Comparison of ENCODE assay signal across 8 cellular contexts in the genomic region with DNA sequence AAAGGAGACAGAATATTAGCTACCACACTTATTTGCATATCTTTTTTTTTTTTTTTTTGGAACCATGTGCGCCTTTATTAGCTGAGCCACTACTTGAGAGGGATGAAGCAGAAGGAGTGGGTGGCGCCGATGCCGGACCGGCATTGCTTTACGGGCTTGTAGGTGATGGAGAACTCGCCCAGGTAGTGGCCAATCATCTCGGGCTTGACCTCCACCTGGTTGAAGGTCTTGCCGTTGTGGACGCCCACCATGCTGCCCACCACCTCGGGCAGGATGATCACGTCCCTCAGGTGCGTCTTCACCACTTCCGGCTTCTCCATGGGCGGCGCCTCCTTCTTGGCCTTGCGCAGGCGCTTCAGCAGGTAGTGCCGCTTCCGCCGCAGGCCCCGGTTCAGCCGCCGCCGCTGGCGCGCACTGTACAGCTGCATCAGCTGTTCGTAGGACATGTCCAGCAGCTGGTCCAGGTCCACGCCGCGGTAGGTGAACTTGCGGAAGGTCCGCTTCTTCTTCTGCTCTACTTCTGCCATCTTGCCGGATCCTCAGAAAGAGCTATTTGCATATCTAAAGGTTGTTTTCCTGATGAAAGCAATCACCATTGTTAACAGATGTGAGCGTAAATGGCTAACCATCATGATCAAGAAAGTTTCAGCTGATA. TPM values are rescaled to one million over a fixed set of nuclear protein-coding genes. Genes with fewer than 3 reads are reported as not detected.
DNase-seq lines count a peak whose midpoint lies in the region; ATAC-seq and TF ChIP-seq lines count a peak whose summit lies in the region.
"Not testable (repeated sequence)": the region's sequence is repeated elsewhere in the genome, so short reads cannot be mapped to it uniquely, and the experiment has no call there.

No MANE protein-coding gene starts in this region.

- DNase-seq in HK-2 (ENCODE audit: unreplicated experiment) (peak; percentile 90), astrocyte of the spinal cord (ENCODE audit: low read depth, low spot score) (peak; percentile 5), left ventricle myocardium superior (peak; percentile 52)
- peak; percentile 69 for DNase-seq in activated CD4-positive, alpha-beta memory T cell treated with anti-CD3 and anti-CD28 coated beads for 36 hours
- DNase-seq in sigmoid colon, tibial artery: not testable (repeated sequence)

- not testable (repeated sequence) for H3K36me3 Mint-ChIP-seq in activated CD4-positive, alpha-beta memory T cell treated with anti-CD3 and anti-CD28 coated beads for 36 hours

- peak overlapping the region; percentile 40 for H3K27ac ChIP-seq in OCI-LY1 (ENCODE audit: low read depth, low read length, poor library complexity, severe bottlenecking)
- H3K27ac ChIP-seq in sigmoid colon, tibial artery: not testable (repeated sequence)

- CTCF ChIA-PET in activated CD4-positive, alpha-beta memory T cell treated with anti-CD3 and anti-CD28 coated beads for 36 hours (lab: Charles Lee) = interaction anchor here (1.3 to 1.8 kb wide), 3 partner anchors 30 to 144 kb away, joined by 4 to 7 read pairs (median 5); no protein-coding TSS in a partner anchor

- not testable (repeated sequence) for H3K9me3 ChIP-seq in OCI-LY1 (ENCODE audit: low read length); sigmoid colon; tibial artery

- H3F3A ChIP-seq in OCI-LY1 (ENCODE audit: insufficient read depth, low read length) = not testable (repeated sequence)

- intact Hi-C loops in activated CD4-positive, alpha-beta memory T cell treated with anti-CD3 and anti-CD28 coated beads for 36 hours (cut with micrococcal nuclease) = loop anchor here (2.0 kb wide), 1 partner anchor 16 kb away; a partner anchor contains a TSS
- intact Hi-C loops in left ventricle myocardium superior (cut with micrococcal nuclease); sigmoid colon (cut with DNase I); tibial artery (cut with DNase I; ENCODE audit: low total_unique reads): not testable (repeated sequence)

- not testable (repeated sequence) for H4K20me1 ChIP-seq in OCI-LY1 (ENCODE audit: insufficient read depth, low read length)

- H3K4me3 Mint-ChIP-seq in activated CD4-positive, alpha-beta memory T cell treated with anti-CD3 and anti-CD28 coated beads for 36 hours = peak overlapping the region; percentile 77

- peak; percentile 70 for TF ChIP-seq POLR2A in GM18505 (IDR thresholded peaks at IDR 0.05; ENCODE audit: borderline replicate concordance, extremely low read depth, insufficient read depth, insufficient read length)
- TF ChIP-seq POLR2A in sigmoid colon (IDR thresholded peaks at IDR 0.05) = not testable (repeated sequence)

- in situ Hi-C loops in astrocyte of the spinal cord (cut with HindIII; ENCODE audit: low sequenced_read_pairs) = not testable (repeated sequence)

- H3K79me2 ChIP-seq in OCI-LY1 (ENCODE audit: insufficient read depth, low read length) = not testable (repeated sequence)

- H3K27me3 ChIP-seq in OCI-LY1 (ENCODE audit: insufficient read depth, low read length); sigmoid colon; tibial artery: not testable (repeated sequence)

- peaks cover 22% of the 10 kb centered on the region for H3K4me1 ChIP-seq in OCI-LY1 (ENCODE audit: insufficient read depth, low read length, severe bottlenecking)
- H3K4me1 ChIP-seq in sigmoid colon, tibial artery: not testable (repeated sequence)

- WGBS in sigmoid colon, 2 donors = 35 to 61% methylated on average over 35 of the region's 35 CpGs

- H3K27me3 Mint-ChIP-seq in activated CD4-positive, alpha-beta memory T cell treated with anti-CD3 and anti-CD28 coated beads for 36 hours = not testable (repeated sequence)

- peak overlapping the region; percentile 80 for H3K9ac ChIP-seq in OCI-LY1 (ENCODE audit: low read length)

- H3K9me2 ChIP-seq in OCI-LY1 (ENCODE audit: low read depth, low read length) = not testable (repeated sequence)

- H3K4me3 ChIP-seq in OCI-LY1 (ENCODE audit: low read depth, low read length, poor library complexity, severe bottlenecking) (peak overlapping the region; percentile 73), astrocyte of the spinal cord (ENCODE audit: low read depth, low read length) (peak overlapping the region; percentile 26), sigmoid colon (peak overlapping the region in 3 of 4 donors; percentile 8 to 23 (median 21)), tibial artery (peak overlapping the region; percentile 7 to 37)

- POLR2A ChIA-PET in activated CD4-positive, alpha-beta memory T cell treated with anti-CD3 and anti-CD28 coated beads for 36 hours (lab: Charles Lee) = interaction anchor here (0.9 to 1.6 kb wide), 2 partner anchors 16 to 139 kb away, joined by 4 to 6 read pairs; a partner anchor contains a TSS

- not testable (repeated sequence) for TF ChIP-seq CTCF in OCI-LY1 (IDR thresholded peaks at IDR 0.05; ENCODE audit: low read length); astrocyte of the spinal cord (IDR thresholded peaks at IDR 0.05; ENCODE audit: low read depth, low read length); sigmoid colon (IDR thresholded peaks at IDR 0.05); tibial artery (IDR thresholded peaks at IDR 0.05)

- peak overlapping the region; percentile 67 for H3K4me2 ChIP-seq in OCI-LY1 (ENCODE audit: low read length)

- not testable (repeated sequence) for H3K9me3 Mint-ChIP-seq in activated CD4-positive, alpha-beta memory T cell treated with anti-CD3 and anti-CD28 coated beads for 36 hours

- H3K27ac Mint-ChIP-seq in activated CD4-positive, alpha-beta memory T cell treated with anti-CD3 and anti-CD28 coated beads for 36 hours = peak overlapping the region; percentile 80

- not testable (repeated sequence) for H3K36me3 ChIP-seq in OCI-LY1 (ENCODE audit: insufficient read depth, low read length); sigmoid colon; tibial artery

- H2AFZ ChIP-seq in OCI-LY1 (ENCODE audit: low read length) = not testable (repeated sequence)

- H3K4me1 Mint-ChIP-seq in activated CD4-positive, alpha-beta memory T cell treated with anti-CD3 and anti-CD28 coated beads for 36 hours (ENCODE audit: low read depth) = peaks cover 15% of the 10 kb centered on the region

- not testable (repeated sequence) for TF ChIP-seq EP300 in sigmoid colon (IDR thresholded peaks at IDR 0.05)

- not testable (repeated sequence) for ATAC-seq in GM18505 (IDR thresholded peaks at IDR 0.05; ENCODE audit: unreplicated experiment)
- ATAC-seq in left ventricle myocardium superior = peak; percentile 38

RNA-seq across cellular contexts. Expression of a gene that starts 16.5 kb away (rescaled TPM):
- 10 to 100 TPM; 57.7 to 58.5 TPM for total RNA-seq in activated CD4-positive, alpha-beta memory T cell treated with anti-CD3 and anti-CD28 coated beads for 36 hours
- total RNA-seq in left ventricle myocardium superior (38.2 TPM), sigmoid colon (10 to 100 TPM; 19.3 to 33.1 (median 24.5) TPM)
- 100 to 1,000 TPM in 2 of 3 donors, 10 to 100 TPM in 1; 73.2 to 134 (median 113) TPM for polyA plus RNA-seq in sigmoid colon

Comparison
In these comparisons a context has a peak if more than half of its experiments do, and no peak if none do; other contexts are left out.
1. H3K4me3 ChIP-seq: peak in every context shown above with its lines; median percentile 73 in OCI-LY1; 26 in astrocyte of the spinal cord; 22 in tibial artery; 21 in sigmoid colon.